Comparison of ENCODE assay signal across 29 cellular contexts in the genomic region with DNA sequence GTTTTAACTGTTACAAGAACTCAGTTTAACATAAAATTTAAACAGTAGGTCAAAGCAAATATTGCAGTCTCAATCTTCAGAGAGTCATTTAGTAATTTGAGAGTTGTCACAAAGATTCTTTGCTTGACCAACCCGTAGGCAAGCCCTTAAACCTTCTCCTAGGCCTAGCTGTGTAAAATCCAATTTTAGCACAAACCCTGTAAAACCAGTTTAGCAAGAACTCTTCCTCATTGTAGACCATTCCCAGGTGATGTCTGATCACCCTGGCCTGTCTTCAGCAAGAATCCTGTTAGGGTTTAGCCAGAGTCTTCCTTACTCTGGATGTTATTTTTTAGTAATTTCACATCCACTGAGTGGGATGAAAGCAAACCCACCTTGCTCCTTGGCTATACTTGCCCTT. TPM values are rescaled to one million over a fixed set of nuclear protein-coding genes. Genes with fewer than 3 reads are reported as not detected.
DNase-seq lines count a peak whose midpoint lies in the region; ATAC-seq, FAIRE-seq and TF ChIP-seq lines count a peak whose summit lies in the region.
"Had no signal": no experiment of that assay in that cellular context is flagged by ENCODE, and none has a peak within 500 bp of the region (broad histone marks: within the 10 kb centered on the region; RNA-seq: fewer than 3 reads in every experiment).

No MANE protein-coding gene starts in this region.

- no peaks in the 10 kb centered on the region for H4K20me1 ChIP-seq in MM.1S (ENCODE audit: insufficient read depth, low read length)

- no peaks in the 10 kb centered on the region for H3K27me3 ChIP-seq in CD4-positive, CD25-positive, alpha-beta regulatory T cell (ENCODE audit: control insufficient read depth, insufficient read depth, low read length)
- H3K27me3 ChIP-seq in MM.1S (replicated peaks; ENCODE audit: insufficient read depth, low read length): no peaks in the 10 kb centered on the region
- H3K27me3 ChIP-seq: BLaER1 treated with 17β-estradiol and CSF1 and Interleukin-3, amounts not matched to agents 10 nM and 100 nM; esophagus muscularis mucosa; foreskin keratinocyte; heart left ventricle had no signal

- FAIRE-seq in GM12891 (lab: Jason Lieb, UNC): no peak
- FAIRE-seq: H54 had no signal

- H2AFZ ChIP-seq in MM.1S (ENCODE audit: low read length): no peak overlapping the region

- no peaks in the 10 kb centered on the region for H3F3A ChIP-seq in MM.1S (ENCODE audit: insufficient read depth, low read length)

- POLR2A ChIA-PET in RWPE1 (lab: Yijun Ruan, JAX; ENCODE audit: low non-redundant PET): no interaction called here

- peaks cover 0 to 5% (median 3%) of the 10 kb centered on the region in 4 donors for H3K4me1 Mint-ChIP-seq in CD4-positive, CD25-positive, alpha-beta regulatory T cell
- H3K4me1 Mint-ChIP-seq: activated naive CD4-positive, alpha-beta T cell treated with anti-CD3 and anti-CD28 coated beads, Interleukin-2, amount 50 U/mL, for 24 hours; memory B cell; WTC11 had no signal

- intact Hi-C loops in left colon (cut with DNase I, micrococcal nuclease): no loop called here

- DNase-seq in CD4-positive, CD25-positive, alpha-beta regulatory T cell: no peak
- DNase-seq in DMS53 treated with DMSO at 0.1 percent for 48 hours (lab: John Stamatoyannopoulos, UW; ENCODE audit: unreplicated experiment) (peak; percentile 61), RWPE1 (ENCODE audit: low spot score) (peak; percentile 22), left colon (no peak), EL (no peak), MM.1S (no peak), GM12891 (ENCODE audit: insufficient read length, low spot score) (no peak)
- DNase-seq in stimulated activated CD8-positive, alpha-beta memory T cell treated with anti-CD3 and anti-CD28 coated beads, Interleukin-4, amount 100 ng/mL, for 48 hours: no peak
- DNase-seq: activated CD4-positive, alpha-beta T cell treated with anti-CD3 and anti-CD28 coated beads, Interleukin-2, amount 50 U/mL, for 4 hours; amygdala; cortex of kidney; effector memory CD8-positive, alpha-beta T cell; heart left ventricle; NCI-H2029 treated with DMSO at 0.1 percent for 48 hours; NCI-H446; right cardiac atrium; SHP77 treated with DMSO at 0.1 percent for 48 hours; stimulated activated CD4-positive, alpha-beta T cell treated with anti-CD3 and anti-CD28 coated beads, Interleukin-2, amount 100 ng/mL, for 24 hours; SW 1271; T1000 had no signal

- no peaks in the 10 kb centered on the region for H3K9me3 Mint-ChIP-seq in CD4-positive, CD25-positive, alpha-beta regulatory T cell
- H3K9me3 Mint-ChIP-seq: activated naive CD4-positive, alpha-beta T cell treated with anti-CD3 and anti-CD28 coated beads, Interleukin-2, amount 50 U/mL, for 24 hours; activated T-helper 2 cell treated with anti-CD3 and anti-CD28 coated beads, Interferon-gamma antibody, Interleukin-2, Interleukin-4, amounts not matched to agents 10 μg/mL and 5 μg/mL and 100 μg/mL, durations not matched to agents 14 hours and 24 hours and 36 hours; effector memory CD8-positive, alpha-beta T cell; memory B cell; WTC11 had no signal

- H3K4me3 Mint-ChIP-seq in CD4-positive, CD25-positive, alpha-beta regulatory T cell: no peak overlapping the region
- H3K4me3 Mint-ChIP-seq: activated naive CD4-positive, alpha-beta T cell treated with anti-CD3 and anti-CD28 coated beads, Interleukin-2, amount 50 U/mL, for 24 hours; effector memory CD8-positive, alpha-beta T cell; memory B cell; WTC11 had no signal

- no peak for ATAC-seq in CD4-positive, CD25-positive, alpha-beta regulatory T cell (ENCODE audit: low read depth in 2 of 2)
- ATAC-seq in left colon: peak; percentile 80
- ATAC-seq: effector memory CD8-positive, alpha-beta T cell; foreskin keratinocyte; heart left ventricle; Panc1; right cardiac atrium; WTC11 had no signal

- H3K79me2 ChIP-seq in MM.1S (ENCODE audit: low read length): no peaks in the 10 kb centered on the region

- no peak overlapping the region for H3K9ac ChIP-seq in MM.1S (ENCODE audit: low read length)
- H3K9ac ChIP-seq: BLaER1 treated with 17β-estradiol and CSF1 and Interleukin-3, amounts not matched to agents 10 nM and 100 nM had no signal

- H3K27ac Mint-ChIP-seq in CD4-positive, CD25-positive, alpha-beta regulatory T cell: peak overlapping the region; percentile 35 to 72 (median 42)
- H3K27ac Mint-ChIP-seq: activated naive CD4-positive, alpha-beta T cell treated with anti-CD3 and anti-CD28 coated beads, Interleukin-2, amount 50 U/mL, for 24 hours; activated T-helper 2 cell treated with anti-CD3 and anti-CD28 coated beads, Interferon-gamma antibody, Interleukin-2, Interleukin-4, amounts not matched to agents 10 μg/mL and 5 μg/mL and 100 μg/mL, durations not matched to agents 14 hours and 24 hours and 36 hours; memory B cell; WTC11 had no signal

- H3K4me3 ChIP-seq in CD4-positive, CD25-positive, alpha-beta regulatory T cell (ENCODE audit: low read depth, low read length): no peak overlapping the region
- no peak overlapping the region for H3K4me3 ChIP-seq in MM.1S (ENCODE audit: low read length)
- H3K4me3 ChIP-seq: BLaER1 treated with 17β-estradiol and CSF1 and Interleukin-3, amounts not matched to agents 10 nM and 100 nM; esophagus muscularis mucosa; heart left ventricle had no signal

- peaks cover 89% of the 10 kb centered on the region for H3K36me3 ChIP-seq in CD4-positive, CD25-positive, alpha-beta regulatory T cell (ENCODE audit: control insufficient read depth, insufficient read depth, low read length)
- no peaks in the 10 kb centered on the region for H3K36me3 ChIP-seq in MM.1S (replicated peaks; ENCODE audit: insufficient read depth, low read length)

- H3K4me2 ChIP-seq in MM.1S (ENCODE audit: low read depth, low read length): no peak overlapping the region
- H3K4me2 ChIP-seq: BLaER1 treated with 17β-estradiol and CSF1 and Interleukin-3, amounts not matched to agents 10 nM and 100 nM had no signal

- peaks cover 53% of the 10 kb centered on the region for H3K36me3 Mint-ChIP-seq in CD4-positive, CD25-positive, alpha-beta regulatory T cell

- H3K9me2 ChIP-seq in MM.1S (replicated peaks; ENCODE audit: insufficient read depth, low read length): no peaks in the 10 kb centered on the region

- CTCF ChIA-PET in RWPE1 (lab: Yijun Ruan, JAX): interaction anchor here (0.6 to 0.7 kb wide), 2 partner anchors 187 to 528 kb away, joined by 3 read pairs; no protein-coding TSS in a partner anchor

- H3K9me3 ChIP-seq in CD4-positive, CD25-positive, alpha-beta regulatory T cell (ENCODE audit: control insufficient read depth in 2 of 2, low read length in 2 of 2): no peaks in the 10 kb centered on the region
- no peaks in the 10 kb centered on the region for H3K9me3 ChIP-seq in MM.1S (replicated peaks; ENCODE audit: insufficient read depth, low read length)
- H3K9me3 ChIP-seq: BLaER1 treated with 17β-estradiol and CSF1 and Interleukin-3, amounts not matched to agents 10 nM and 100 nM; esophagus muscularis mucosa; heart left ventricle had no signal

- H3K27ac ChIP-seq in CD4-positive, CD25-positive, alpha-beta regulatory T cell (ENCODE audit: insufficient read depth, low read length, poor library complexity, severe bottlenecking): no peak overlapping the region
- H3K27ac ChIP-seq in RWPE1: no peak overlapping the region
- no peak overlapping the region for H3K27ac ChIP-seq in MM.1S (ENCODE audit: low read length)
- H3K27ac ChIP-seq: BLaER1 treated with 17β-estradiol and CSF1 and Interleukin-3, amounts not matched to agents 10 nM and 100 nM; esophagus muscularis mucosa; foreskin keratinocyte; heart left ventricle had no signal

- H3K4me1 ChIP-seq in CD4-positive, CD25-positive, alpha-beta regulatory T cell (ENCODE audit: control insufficient read depth, insufficient read depth, low read length, poor library complexity, severe bottlenecking): no peaks in the 10 kb centered on the region
- H3K4me1 ChIP-seq in MM.1S (ENCODE audit: low read length): no peaks in the 10 kb centered on the region
- H3K4me1 ChIP-seq: BLaER1 treated with 17β-estradiol and CSF1 and Interleukin-3, amounts not matched to agents 10 nM and 100 nM; esophagus muscularis mucosa had no signal

- no peak for TF ChIP-seq POLR2A in GM12891 (IDR thresholded peaks at IDR 0.05; ENCODE audit: low read depth, low read length)

- TF ChIP-seq CTCF in RWPE1 (conservative IDR thresholded peaks at IDR 0.05; ENCODE audit: low read depth) (no peak), MM.1S (IDR thresholded peaks at IDR 0.05; ENCODE audit: low read length) (no peak)

- H3K27me3 Mint-ChIP-seq in CD4-positive, CD25-positive, alpha-beta regulatory T cell: no peaks in the 10 kb centered on the region
- H3K27me3 Mint-ChIP-seq: activated naive CD4-positive, alpha-beta T cell treated with anti-CD3 and anti-CD28 coated beads, Interleukin-2, amount 50 U/mL, for 24 hours; effector memory CD8-positive, alpha-beta T cell; memory B cell had no signal

TF ChIP-seq in GM12891, 5 proteins besides CTCF, POLR2A, EP300 and RAD21:
- TF ChIP-seq SPI1 (IDR thresholded peaks at IDR 0.05; ENCODE audit: low read depth, low read length) (no peak), POLR2AphosphoS5 (IDR thresholded peaks at IDR 0.05; ENCODE audit: low read depth, low read length) (no peak), POU2F2 (IDR thresholded peaks at IDR 0.05; ENCODE audit: low read depth, low read length) (no peak), PAX5 (IDR thresholded peaks at IDR 0.05; ENCODE audit: insufficient read depth, low read length, severe bottlenecking) (no peak), TAF1 (IDR thresholded peaks at IDR 0.05; ENCODE audit: low read depth, low read length) (no peak)

RNA-seq across cellular contexts. Expression of a gene that starts 30.1 kb away (rescaled TPM):
- total RNA-seq in CD4-positive, CD25-positive, alpha-beta regulatory T cell: 31.1 TPM
- 1 to 10 TPM; 2.4 to 6.5 (median 4.5) TPM for polyA plus RNA-seq in CD4-positive, CD25-positive, alpha-beta regulatory T cell
- total RNA-seq in left colon: 10 to 100 TPM; 16.4 to 20.1 TPM
- polyA plus RNA-seq in GM12891 (2012; ENCODE audit: low read depth, missing spikeins): 1.7 TPM

Comparison
In these comparisons a context has a peak if more than half of its experiments do, and no peak if none do; other contexts are left out.
1. DNase-seq: peak in DMS53 treated with DMSO at 0.1 percent for 48 hours (single experiment) and RWPE1 (single experiment); none in CD4-positive, CD25-positive, alpha-beta regulatory T cell (0 of 3), left colon (0 of 2), EL (single experiment), stimulated activated CD8-positive, alpha-beta memory T cell treated with anti-CD3 and anti-CD28 coated beads, Interleukin-4, amount 100 ng/mL, for 48 hours (single experiment), MM.1S (single experiment) and GM12891 (single experiment).